Comparison of ENCODE assay signal across 1 cellular context in genomic region chr22:43743131-43743530, GRCh38.
TF ChIP-seq lines count a peak whose summit lies in the region.

No MANE protein-coding gene starts in this region.

TF ChIP-seq in HCT116, 20 proteins besides CTCF, POLR2A, EP300 and RAD21 (continued from another document):
- TF ChIP-seq POLR2AphosphoS5 (IDR thresholded peaks at IDR 0.05; ENCODE audit: low read depth, low read length): no peak
- TF ChIP-seq TCF7L2 (IDR thresholded peaks at IDR 0.05; ENCODE audit: borderline replicate concordance, extremely low read depth, insufficient read depth, insufficient read length): no peak
- no peak for TF ChIP-seq REST (IDR thresholded peaks at IDR 0.05; ENCODE audit: low read depth)
- no peak for TF ChIP-seq ATF3 (IDR thresholded peaks at IDR 0.05)
- no peak for TF ChIP-seq ZBTB33 (IDR thresholded peaks at IDR 0.05; ENCODE audit: extremely low read depth, insufficient replicate concordance, low read length)
